In the genomic region with DNA sequence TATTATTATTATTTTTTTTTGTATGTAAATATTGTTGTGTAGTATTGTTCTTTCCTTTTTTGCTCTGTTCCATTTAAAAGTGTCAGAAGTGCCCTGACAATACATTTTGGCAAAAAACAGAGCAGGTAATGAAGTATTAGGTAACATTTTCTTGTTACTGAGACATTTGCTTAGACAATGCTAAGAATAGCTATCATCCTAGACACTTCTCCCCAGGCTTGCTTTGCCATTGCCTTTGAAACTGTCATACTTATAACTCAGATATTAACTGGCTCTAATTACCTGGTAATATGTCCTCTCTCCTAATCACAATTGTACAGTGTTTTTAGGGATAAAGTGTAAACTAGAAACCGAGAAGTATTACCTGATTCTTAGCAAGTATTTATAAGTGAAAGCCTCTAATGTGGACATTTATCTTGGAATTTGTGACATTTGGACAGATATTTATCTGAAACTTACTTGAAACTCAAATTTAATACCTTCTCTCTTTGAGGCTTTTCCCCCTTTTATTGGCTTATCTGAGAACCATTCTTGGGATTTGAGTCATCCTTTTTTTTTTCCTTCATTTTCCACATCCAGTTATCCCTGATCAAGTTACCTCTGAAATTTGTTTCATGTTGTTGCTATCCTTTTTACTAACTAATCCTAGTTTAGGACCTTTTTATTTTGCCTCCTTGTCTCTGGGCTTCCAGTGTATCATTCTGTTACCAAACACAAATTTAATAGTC, we compare ENCODE assay signal across 2 cellular contexts.
TF ChIP-seq lines count a peak whose summit lies in the region.

No MANE protein-coding gene starts in this region.

TF ChIP-seq in A549, 52 proteins besides CTCF, POLR2A, EP300 and RAD21 (continued from another document):
- TF ChIP-seq FOSB (CRISPR knock-in tag; IDR thresholded peaks at IDR 0.05): no peak
- TF ChIP-seq ZSCAN20 (CRISPR knock-in tag; IDR thresholded peaks at IDR 0.05): no peak
- no peak for TF ChIP-seq HDAC2 (IDR thresholded peaks at IDR 0.05)
- TF ChIP-seq KDM5A (IDR thresholded peaks at IDR 0.05): no peak
- TF ChIP-seq RARB (CRISPR knock-in tag; IDR thresholded peaks at IDR 0.05): no peak
- TF ChIP-seq, protein P1, sequence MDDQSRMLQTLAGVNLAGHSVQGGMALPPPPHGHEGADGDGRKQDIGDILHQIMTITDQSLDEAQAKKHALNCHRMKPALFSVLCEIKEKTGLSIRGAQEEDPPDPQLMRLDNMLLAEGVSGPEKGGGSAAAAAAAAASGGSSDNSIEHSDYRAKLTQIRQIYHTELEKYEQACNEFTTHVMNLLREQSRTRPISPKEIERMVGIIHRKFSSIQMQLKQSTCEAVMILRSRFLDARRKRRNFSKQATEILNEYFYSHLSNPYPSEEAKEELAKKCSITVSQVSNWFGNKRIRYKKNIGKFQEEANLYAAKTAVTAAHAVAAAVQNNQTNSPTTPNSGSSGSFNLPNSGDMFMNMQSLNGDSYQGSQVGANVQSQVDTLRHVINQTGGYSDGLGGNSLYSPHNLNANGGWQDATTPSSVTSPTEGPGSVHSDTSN (IDR thresholded peaks at IDR 0.05): no peak
- TF ChIP-seq FOXS1 (CRISPR knock-in tag; IDR thresholded peaks at IDR 0.05): no peak
- no peak for TF ChIP-seq CBX2 (IDR thresholded peaks at IDR 0.05; ENCODE audit: borderline replicate concordance, low read depth)
- no peak for TF ChIP-seq ESRRA (IDR thresholded peaks at IDR 0.05; ENCODE audit: borderline replicate concordance, low read length)
- TF ChIP-seq MAZ (IDR thresholded peaks at IDR 0.05; ENCODE audit: borderline replicate concordance, low read depth, low read length): no peak
- TF ChIP-seq, protein P2, sequence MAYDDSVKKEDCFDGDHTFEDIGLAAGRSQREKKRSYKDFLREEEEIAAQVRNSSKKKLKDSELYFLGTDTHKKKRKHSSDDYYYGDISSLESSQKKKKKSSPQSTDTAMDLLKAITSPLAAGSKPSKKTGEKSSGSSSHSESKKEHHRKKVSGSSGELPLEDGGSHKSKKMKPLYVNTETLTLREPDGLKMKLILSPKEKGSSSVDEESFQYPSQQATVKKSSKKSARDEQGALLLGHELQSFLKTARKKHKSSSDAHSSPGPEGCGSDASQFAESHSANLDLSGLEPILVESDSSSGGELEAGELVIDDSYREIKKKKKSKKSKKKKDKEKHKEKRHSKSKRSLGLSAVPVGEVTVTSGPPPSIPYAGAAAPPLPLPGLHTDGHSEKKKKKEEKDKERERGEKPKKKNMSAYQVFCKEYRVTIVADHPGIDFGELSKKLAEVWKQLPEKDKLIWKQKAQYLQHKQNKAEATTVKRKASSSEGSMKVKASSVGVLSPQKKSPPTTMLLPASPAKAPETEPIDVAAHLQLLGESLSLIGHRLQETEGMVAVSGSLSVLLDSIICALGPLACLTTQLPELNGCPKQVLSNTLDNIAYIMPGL (CRISPR knock-in tag; IDR thresholded peaks at IDR 0.05; ENCODE audit: borderline replicate concordance): no peak

TF ChIP-seq in WTC11, 78 proteins besides CTCF, POLR2A, EP300 and RAD21:
- no peak for TF ChIP-seq SMAD3 (CRISPR knock-in tag; IDR thresholded peaks at IDR 0.05; ENCODE audit: borderline replicate concordance)
- TF ChIP-seq FOXP1 (CRISPR knock-in tag; IDR thresholded peaks at IDR 0.05; ENCODE audit: borderline replicate concordance): no peak
- no peak for TF ChIP-seq CBFB (CRISPR knock-in tag; IDR thresholded peaks at IDR 0.05; ENCODE audit: low read depth)
- no peak for TF ChIP-seq CREM (CRISPR knock-in tag; IDR thresholded peaks at IDR 0.05)
- TF ChIP-seq ETV6 (CRISPR knock-in tag; IDR thresholded peaks at IDR 0.05): no peak
- no peak for TF ChIP-seq KAT7 (CRISPR knock-in tag; IDR thresholded peaks at IDR 0.05; ENCODE audit: borderline replicate concordance)
- no peak for TF ChIP-seq ZNF219 (CRISPR knock-in tag; IDR thresholded peaks at IDR 0.05; ENCODE audit: borderline replicate concordance)
- TF ChIP-seq, protein P3, sequence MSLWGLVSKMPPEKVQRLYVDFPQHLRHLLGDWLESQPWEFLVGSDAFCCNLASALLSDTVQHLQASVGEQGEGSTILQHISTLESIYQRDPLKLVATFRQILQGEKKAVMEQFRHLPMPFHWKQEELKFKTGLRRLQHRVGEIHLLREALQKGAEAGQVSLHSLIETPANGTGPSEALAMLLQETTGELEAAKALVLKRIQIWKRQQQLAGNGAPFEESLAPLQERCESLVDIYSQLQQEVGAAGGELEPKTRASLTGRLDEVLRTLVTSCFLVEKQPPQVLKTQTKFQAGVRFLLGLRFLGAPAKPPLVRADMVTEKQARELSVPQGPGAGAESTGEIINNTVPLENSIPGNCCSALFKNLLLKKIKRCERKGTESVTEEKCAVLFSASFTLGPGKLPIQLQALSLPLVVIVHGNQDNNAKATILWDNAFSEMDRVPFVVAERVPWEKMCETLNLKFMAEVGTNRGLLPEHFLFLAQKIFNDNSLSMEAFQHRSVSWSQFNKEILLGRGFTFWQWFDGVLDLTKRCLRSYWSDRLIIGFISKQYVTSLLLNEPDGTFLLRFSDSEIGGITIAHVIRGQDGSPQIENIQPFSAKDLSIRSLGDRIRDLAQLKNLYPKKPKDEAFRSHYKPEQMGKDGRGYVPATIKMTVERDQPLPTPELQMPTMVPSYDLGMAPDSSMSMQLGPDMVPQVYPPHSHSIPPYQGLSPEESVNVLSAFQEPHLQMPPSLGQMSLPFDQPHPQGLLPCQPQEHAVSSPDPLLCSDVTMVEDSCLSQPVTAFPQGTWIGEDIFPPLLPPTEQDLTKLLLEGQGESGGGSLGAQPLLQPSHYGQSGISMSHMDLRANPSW (CRISPR knock-in tag; conservative IDR thresholded peaks at IDR 0.05; ENCODE audit: low read depth): no peak
- no peak for TF ChIP-seq NFYB (CRISPR knock-in tag; conservative IDR thresholded peaks at IDR 0.05; ENCODE audit: low read depth)
- TF ChIP-seq NR2C2 (CRISPR knock-in tag; IDR thresholded peaks at IDR 0.05): no peak
- TF ChIP-seq, protein P2 (CRISPR knock-in tag; IDR thresholded peaks at IDR 0.05): no peak
- no peak for TF ChIP-seq GRHL2 (CRISPR knock-in tag; IDR thresholded peaks at IDR 0.05; ENCODE audit: insufficient replicate concordance, severe bottlenecking)
- TF ChIP-seq, protein P4, sequence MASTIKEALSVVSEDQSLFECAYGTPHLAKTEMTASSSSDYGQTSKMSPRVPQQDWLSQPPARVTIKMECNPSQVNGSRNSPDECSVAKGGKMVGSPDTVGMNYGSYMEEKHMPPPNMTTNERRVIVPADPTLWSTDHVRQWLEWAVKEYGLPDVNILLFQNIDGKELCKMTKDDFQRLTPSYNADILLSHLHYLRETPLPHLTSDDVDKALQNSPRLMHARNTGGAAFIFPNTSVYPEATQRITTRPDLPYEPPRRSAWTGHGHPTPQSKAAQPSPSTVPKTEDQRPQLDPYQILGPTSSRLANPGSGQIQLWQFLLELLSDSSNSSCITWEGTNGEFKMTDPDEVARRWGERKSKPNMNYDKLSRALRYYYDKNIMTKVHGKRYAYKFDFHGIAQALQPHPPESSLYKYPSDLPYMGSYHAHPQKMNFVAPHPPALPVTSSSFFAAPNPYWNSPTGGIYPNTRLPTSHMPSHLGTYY (CRISPR knock-in tag; IDR thresholded peaks at IDR 0.05): no peak
- TF ChIP-seq NR1H2 (CRISPR knock-in tag; IDR thresholded peaks at IDR 0.05): no peak
- TF ChIP-seq, protein P5, sequence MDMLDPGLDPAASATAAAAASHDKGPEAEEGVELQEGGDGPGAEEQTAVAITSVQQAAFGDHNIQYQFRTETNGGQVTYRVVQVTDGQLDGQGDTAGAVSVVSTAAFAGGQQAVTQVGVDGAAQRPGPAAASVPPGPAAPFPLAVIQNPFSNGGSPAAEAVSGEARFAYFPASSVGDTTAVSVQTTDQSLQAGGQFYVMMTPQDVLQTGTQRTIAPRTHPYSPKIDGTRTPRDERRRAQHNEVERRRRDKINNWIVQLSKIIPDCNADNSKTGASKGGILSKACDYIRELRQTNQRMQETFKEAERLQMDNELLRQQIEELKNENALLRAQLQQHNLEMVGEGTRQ (CRISPR knock-in tag; IDR thresholded peaks at IDR 0.05): no peak
- TF ChIP-seq, protein P6, sequence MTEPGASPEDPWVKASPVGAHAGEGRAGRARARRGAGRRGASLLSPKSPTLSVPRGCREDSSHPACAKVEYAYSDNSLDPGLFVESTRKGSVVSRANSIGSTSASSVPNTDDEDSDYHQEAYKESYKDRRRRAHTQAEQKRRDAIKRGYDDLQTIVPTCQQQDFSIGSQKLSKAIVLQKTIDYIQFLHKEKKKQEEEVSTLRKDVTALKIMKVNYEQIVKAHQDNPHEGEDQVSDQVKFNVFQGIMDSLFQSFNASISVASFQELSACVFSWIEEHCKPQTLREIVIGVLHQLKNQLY (CRISPR knock-in tag; IDR thresholded peaks at IDR 0.05): no peak
- TF ChIP-seq RORB (CRISPR knock-in tag; IDR thresholded peaks at IDR 0.05): no peak
- TF ChIP-seq FOXJ3 (CRISPR knock-in tag; IDR thresholded peaks at IDR 0.05; ENCODE audit: borderline replicate concordance): no peak
- TF ChIP-seq, protein P7, sequence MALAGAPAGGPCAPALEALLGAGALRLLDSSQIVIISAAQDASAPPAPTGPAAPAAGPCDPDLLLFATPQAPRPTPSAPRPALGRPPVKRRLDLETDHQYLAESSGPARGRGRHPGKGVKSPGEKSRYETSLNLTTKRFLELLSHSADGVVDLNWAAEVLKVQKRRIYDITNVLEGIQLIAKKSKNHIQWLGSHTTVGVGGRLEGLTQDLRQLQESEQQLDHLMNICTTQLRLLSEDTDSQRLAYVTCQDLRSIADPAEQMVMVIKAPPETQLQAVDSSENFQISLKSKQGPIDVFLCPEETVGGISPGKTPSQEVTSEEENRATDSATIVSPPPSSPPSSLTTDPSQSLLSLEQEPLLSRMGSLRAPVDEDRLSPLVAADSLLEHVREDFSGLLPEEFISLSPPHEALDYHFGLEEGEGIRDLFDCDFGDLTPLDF (CRISPR knock-in tag; IDR thresholded peaks at IDR 0.05): no peak
